18 cellular contexts compared by ENCODE assay signal in the genomic region with DNA sequence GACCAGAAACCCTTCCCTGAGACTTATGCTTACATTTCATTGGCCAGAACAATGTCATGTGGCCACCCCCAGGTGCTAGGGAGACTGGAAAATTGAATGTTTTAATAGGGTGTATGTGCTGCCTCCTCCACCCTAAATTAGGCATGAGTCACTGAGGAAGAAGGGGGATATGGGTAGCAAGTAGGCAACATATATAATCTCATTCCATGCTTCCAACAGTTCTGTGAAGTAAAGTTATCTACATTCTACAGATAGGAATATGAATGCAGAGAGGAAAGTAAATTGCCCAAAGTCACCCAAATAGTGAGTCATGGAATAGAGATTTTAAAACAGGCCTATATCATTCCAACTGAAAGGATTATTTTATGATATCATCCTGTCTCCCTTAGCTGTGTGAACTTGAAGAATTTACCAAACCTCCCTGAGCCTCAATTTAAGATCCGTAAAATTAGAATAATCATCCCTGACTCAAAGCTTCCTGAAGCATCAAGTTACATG.
DNase-seq lines count a peak whose midpoint lies in the region; ATAC-seq and TF ChIP-seq lines count a peak whose summit lies in the region.
"Had no signal": no experiment of that assay in that cellular context is flagged by ENCODE, and none has a peak within 500 bp of the region (broad histone marks: within the 10 kb centered on the region; RNA-seq: fewer than 3 reads in every experiment).

No MANE protein-coding gene starts in this region.

- TF ChIP-seq CTCF in AG09309 (IDR thresholded peaks at IDR 0.05; ENCODE audit: control insufficient read depth, insufficient read depth, low read depth, low read length, missing control alignments) (no peak), brain microvascular endothelial cell (IDR thresholded peaks at IDR 0.05; ENCODE audit: low read depth, low read length, missing control alignments) (no peak)

- peaks cover 0 to 8% of the 10 kb centered on the region in 2 donors for H3K36me3 Mint-ChIP-seq in activated naive CD4-positive, alpha-beta T cell treated with anti-CD3 and anti-CD28 coated beads, Interleukin-2, amount 50 U/mL, for 72 hours

- no peak overlapping the region for H3K4me3 ChIP-seq in AG09309 (ENCODE audit: control insufficient read depth, low read depth, low read length)
- H3K4me3 ChIP-seq in brain microvascular endothelial cell (ENCODE audit: low read depth, low read length) = no peak overlapping the region
- H3K4me3 ChIP-seq: left ventricle myocardium inferior, Peyer's patch had no signal

- H3K27me3 ChIP-seq in brain microvascular endothelial cell (replicated peaks) = no peaks in the 10 kb centered on the region
- H3K27me3 ChIP-seq: BE2C, Peyer's patch had no signal

- ATAC-seq in activated naive CD4-positive, alpha-beta T cell treated with anti-CD3 and anti-CD28 coated beads, Interleukin-2, amount 50 U/mL, for 72 hours = no peak
- no peak for ATAC-seq in HG03175 (IDR thresholded peaks at IDR 0.05; ENCODE audit: unreplicated experiment)
- ATAC-seq: activated CD4-positive, CD25-positive, alpha-beta regulatory T cell treated with anti-CD3 and anti-CD28 coated beads, Interleukin-2, amount 50 U/mL, for 24 hours had no signal

- DNase-seq in AG09309 (ENCODE audit: low read depth) (peak; percentile 37), M059J (ENCODE audit: low read depth) (peak; percentile 75), brain microvascular endothelial cell (peak; percentile 27), iris pigment epithelial cell (ENCODE audit: low read depth) (peak; percentile 60), GOT3 (lab: John Stamatoyannopoulos, UW) (no peak), AG08396 (ENCODE audit: low spot score) (no peak)
- no peak for DNase-seq in activated naive CD4-positive, alpha-beta T cell treated with anti-CD3 and anti-CD28 coated beads, Interleukin-2, amount 50 U/mL, for 72 hours (ENCODE audit: low spot score in 2 of 2)
- DNase-seq: activated gamma-delta T cell, BE2C, left ventricle myocardium inferior, naive B cell, NCI-H1048, NCI-H2171, NCI-H82, Peyer's patch had no signal

- peak overlapping the region; percentile 28 for H3K27ac ChIP-seq in brain microvascular endothelial cell
- H3K27ac ChIP-seq: left ventricle myocardium inferior, Peyer's patch had no signal

- no peak overlapping the region for H3K27ac Mint-ChIP-seq in activated naive CD4-positive, alpha-beta T cell treated with anti-CD3 and anti-CD28 coated beads, Interleukin-2, amount 50 U/mL, for 72 hours
- H3K27ac Mint-ChIP-seq: naive B cell; T-helper 1 cell treated with Interleukin-12 subunit alpha and Interleukin-12 subunit beta and Interleukin-4 antibody, amounts not matched to agents 30 μg/mL and 1 μg/mL, for 36 hours had no signal

- peaks cover 6 to 20% of the 10 kb centered on the region in 2 donors for H3K9me3 Mint-ChIP-seq in activated naive CD4-positive, alpha-beta T cell treated with anti-CD3 and anti-CD28 coated beads, Interleukin-2, amount 50 U/mL, for 72 hours

- in situ Hi-C loops in brain microvascular endothelial cell (cut with HindIII; ENCODE audit: low pct_ligation_motif_present, low sequenced_read_pairs) = no loop called here

- no peaks in the 10 kb centered on the region for H3K36me3 ChIP-seq in brain microvascular endothelial cell (replicated peaks)
- H3K36me3 ChIP-seq: BE2C, left ventricle myocardium inferior, Peyer's patch had no signal

Comparison
In these comparisons a context has a peak if more than half of its experiments do, and no peak if none do; other contexts are left out.
1. DNase-seq: peak in AG09309 (single experiment), M059J (single experiment), brain microvascular endothelial cell (single experiment) and iris pigment epithelial cell (single experiment); none in activated naive CD4-positive, alpha-beta T cell treated with anti-CD3 and anti-CD28 coated beads, Interleukin-2, amount 50 U/mL, for 72 hours (0 of 2), GOT3 (single experiment) and AG08396 (single experiment).